ENCODE assay signal across 11 cellular contexts in the genomic region with DNA sequence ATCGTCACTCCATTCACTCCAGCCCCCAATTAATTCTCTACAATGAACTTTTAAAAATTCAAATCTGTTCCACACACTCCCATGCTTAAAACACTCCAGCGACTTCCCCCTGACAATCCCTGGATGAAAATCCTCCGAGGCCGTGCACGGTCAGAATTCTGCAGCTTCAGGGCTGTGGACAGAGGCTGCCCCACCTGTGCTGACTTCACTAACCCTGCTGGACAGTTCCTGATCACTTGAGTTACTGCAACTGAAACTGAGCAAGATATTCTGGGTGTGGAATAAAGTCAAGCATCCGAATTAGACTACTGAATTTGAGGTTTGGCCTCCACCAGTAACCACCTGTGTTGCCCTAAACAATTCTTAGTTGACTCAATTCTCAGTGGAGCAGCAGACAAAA. TPM values are rescaled to one million over a fixed set of nuclear protein-coding genes. Genes with fewer than 3 reads are reported as not detected.
A peak's percentile ranks its signal among the peaks of the same experiment; 100 is the strongest.
DNase-seq lines count a peak whose midpoint lies in the region; ATAC-seq and TF ChIP-seq lines count a peak whose summit lies in the region.
"Had no signal": no experiment of that assay in that cellular context is flagged by ENCODE, and none has a peak within 500 bp of the region (broad histone marks: within the 10 kb centered on the region; RNA-seq: fewer than 3 reads in every experiment).

No MANE protein-coding gene starts in this region.

- no peak for TF ChIP-seq EP300 in Ishikawa (IDR thresholded peaks at IDR 0.05; ENCODE audit: borderline replicate concordance)

- no peaks in the 10 kb centered on the region for H3K9me3 ChIP-seq in CD4-positive, CD25-positive, alpha-beta regulatory T cell (ENCODE audit: control insufficient read depth in 2 of 2, low read length in 2 of 2)
- no peaks in the 10 kb centered on the region for H3K9me3 ChIP-seq in mammary epithelial cell (replicated peaks; ENCODE audit: insufficient read depth, low read length)
- H3K9me3 ChIP-seq: ascending aorta had no signal

- no peaks in the 10 kb centered on the region for H3K9me3 Mint-ChIP-seq in CD4-positive, CD25-positive, alpha-beta regulatory T cell
- H3K9me3 Mint-ChIP-seq in nephron = no peaks in the 10 kb centered on the region

- DNase-seq in CD4-positive, CD25-positive, alpha-beta regulatory T cell = no peak
- DNase-seq in mammary epithelial cell (no peak), posterior cingulate gyrus (no peak), NCI-H2107 (lab: John Stamatoyannopoulos, UW) (no peak), LoVo (ENCODE audit: low spot score) (no peak)
- DNase-seq: EL, Right ventricle myocardium superior had no signal

- CTCF ChIA-PET in mammary epithelial cell (lab: Charles Lee; ENCODE audit: low non-redundant PET) = interaction anchor here (0.6 kb wide), 1 partner anchor 111 kb away, joined by 3 read pairs; no protein-coding TSS in a partner anchor

- peaks cover 32% of the 10 kb centered on the region for H3K4me1 ChIP-seq in CD4-positive, CD25-positive, alpha-beta regulatory T cell (ENCODE audit: control insufficient read depth, insufficient read depth, low read length, poor library complexity, severe bottlenecking)
- H3K4me1 ChIP-seq in mammary epithelial cell (ENCODE audit: insufficient read depth, low read length) = peaks cover 19% of the 10 kb centered on the region

- H3K27ac ChIP-seq in CD4-positive, CD25-positive, alpha-beta regulatory T cell (ENCODE audit: insufficient read depth, low read length, poor library complexity, severe bottlenecking) = no peak overlapping the region
- peak overlapping the region; percentile 71 for H3K27ac ChIP-seq in mammary epithelial cell (ENCODE audit: insufficient read depth, low read depth, low read length)

- intact Hi-C loops in mammary epithelial cell (cut with micrococcal nuclease) (loop anchor here (2.0 to 10.0 kb wide), 7 partner anchors 35 to 703 kb away; no protein-coding TSS in a partner anchor), posterior cingulate gyrus (cut with DNase I) (loop anchor here (5.0 kb wide), 1 partner anchor 100 kb away; no protein-coding TSS in a partner anchor)

- no peaks in the 10 kb centered on the region for H3K27me3 Mint-ChIP-seq in CD4-positive, CD25-positive, alpha-beta regulatory T cell
- peaks cover 3% of the 10 kb centered on the region for H3K27me3 Mint-ChIP-seq in nephron (ENCODE audit: low read depth)

- peak overlapping the region; percentile 64 to 96 (median 89) for H3K27ac Mint-ChIP-seq in CD4-positive, CD25-positive, alpha-beta regulatory T cell
- H3K27ac Mint-ChIP-seq in nephron = peak overlapping the region; percentile 94 to 96 (median 95)

- no peak for TF ChIP-seq RAD21 in Ishikawa (IDR thresholded peaks at IDR 0.05; ENCODE audit: low read depth)

- dilution Hi-C loops in mammary epithelial cell (cut with HindIII; ENCODE audit: low sequenced_read_pairs) = no loop called here

- H3K36me3 ChIP-seq in CD4-positive, CD25-positive, alpha-beta regulatory T cell (ENCODE audit: control insufficient read depth, insufficient read depth, low read length) = no peaks in the 10 kb centered on the region
- H3K36me3 ChIP-seq in mammary epithelial cell (ENCODE audit: insufficient read depth, low read length) = no peaks in the 10 kb centered on the region
- H3K36me3 ChIP-seq: ascending aorta had no signal

- 13% methylated on average over 6 of the region's 6 CpGs for WGBS in mammary epithelial cell (ENCODE audit: low coverage, missing lambda C conversion rate)

- H3K4me3 Mint-ChIP-seq in CD4-positive, CD25-positive, alpha-beta regulatory T cell = peak overlapping the region; percentile 90 to 98 (median 94)
- H3K4me3 Mint-ChIP-seq in nephron = peak overlapping the region; percentile 88 to 94 (median 90)

- H3K4me1 Mint-ChIP-seq in CD4-positive, CD25-positive, alpha-beta regulatory T cell = peaks cover 20 to 40% (median 36%) of the 10 kb centered on the region in 4 donors
- peaks cover 29% of the 10 kb centered on the region for H3K4me1 Mint-ChIP-seq in nephron

- peaks cover 37% of the 10 kb centered on the region for H3K79me2 ChIP-seq in mammary epithelial cell (ENCODE audit: insufficient read depth, low read length)

- no peaks in the 10 kb centered on the region for H3K36me3 Mint-ChIP-seq in CD4-positive, CD25-positive, alpha-beta regulatory T cell
- no peaks in the 10 kb centered on the region for H3K36me3 Mint-ChIP-seq in nephron (ENCODE audit: low read depth)

- TF ChIP-seq CTCF in mammary epithelial cell (conservative IDR thresholded peaks at IDR 0.05 in 1 of 2, IDR thresholded peaks at IDR 0.05 in 1 of 2; ENCODE audit: extremely low read depth in 1 of 2, insufficient read depth in 1 of 2, low read depth in 1 of 2, low read length in 2 of 2) = no peak
- TF ChIP-seq CTCF in nephron (IDR thresholded peaks at IDR 0.05; ENCODE audit: unreplicated experiment in 3 of 3) = no peak

- in situ Hi-C loops in mammary epithelial cell (cut with MboI; ENCODE audit: low sequenced_read_pairs in 2 of 2) = no loop called here

- no peak for ATAC-seq in CD4-positive, CD25-positive, alpha-beta regulatory T cell (ENCODE audit: low read depth in 2 of 2)
- no peak for ATAC-seq in GM21786 (IDR thresholded peaks at IDR 0.05; ENCODE audit: unreplicated experiment)

- H2AFZ ChIP-seq in mammary epithelial cell (ENCODE audit: low read depth, low read length) = peak overlapping the region; percentile 98

- no peaks in the 10 kb centered on the region for H4K20me1 ChIP-seq in mammary epithelial cell (ENCODE audit: insufficient read depth, low read length)

- H3K9ac ChIP-seq in mammary epithelial cell (ENCODE audit: insufficient read depth, low read length) = peak overlapping the region; percentile 81

- peak overlapping the region; percentile 84 for H3K4me2 ChIP-seq in mammary epithelial cell (ENCODE audit: insufficient read depth, low read depth, low read length)

- no TSS peak for BruUV-seq in mammary epithelial cell (replicated peaks; lab: Mats Ljungman, UMichigan)

- no peak overlapping the region for H3K4me3 ChIP-seq in CD4-positive, CD25-positive, alpha-beta regulatory T cell (ENCODE audit: low read depth, low read length)
- peak overlapping the region in 1 of 3 experiments; percentile 77 for H3K4me3 ChIP-seq in mammary epithelial cell (replicated peaks in 1 of 3; ENCODE audit: insufficient read depth in 1 of 3, low read depth in 2 of 3, low read length in 3 of 3)

- H3K27me3 ChIP-seq in CD4-positive, CD25-positive, alpha-beta regulatory T cell (ENCODE audit: control insufficient read depth, insufficient read depth, low read length) = no peaks in the 10 kb centered on the region
- H3K27me3 ChIP-seq in mammary epithelial cell (ENCODE audit: insufficient read depth, low read length) = no peaks in the 10 kb centered on the region
- H3K27me3 ChIP-seq: ascending aorta had no signal

TF ChIP-seq in Ishikawa, 13 proteins besides CTCF, POLR2A, EP300 and RAD21:
- peak; percentile 84 for TF ChIP-seq REST (IDR thresholded peaks at IDR 0.05; ENCODE audit: low read depth)
- no peak for TF ChIP-seq FOXM1 (IDR thresholded peaks at IDR 0.05; ENCODE audit: borderline replicate concordance, low read depth)

RNA-seq across cellular contexts. Expression of gene JAK1, which starts 1.0 kb away (rescaled TPM):
- 333 TPM for total RNA-seq in CD4-positive, CD25-positive, alpha-beta regulatory T cell
- polyA plus RNA-seq in CD4-positive, CD25-positive, alpha-beta regulatory T cell = 100 to 1,000 TPM; 215 to 231 (median 223) TPM
- total RNA-seq in mammary epithelial cell = 100 to 1,000 TPM in 1 of 2 donors, 10 to 100 TPM in 1; 74.9 to 125 TPM
- 41.4 TPM for polyA plus RNA-seq in mammary epithelial cell
- 87.6 TPM for polyA minus RNA-seq in mammary epithelial cell
